ENCODE assay signal across 16 cellular contexts in genomic region chr7:27515933-27516332, GRCh38.
A peak's percentile ranks its signal among the peaks of the same experiment; 100 is the strongest.
DNase-seq lines count a peak whose midpoint lies in the region; ATAC-seq and TF ChIP-seq lines count a peak whose summit lies in the region.
"Had no signal": no experiment of that assay in that cellular context is flagged by ENCODE, and none has a peak within 500 bp of the region (broad histone marks: within the 10 kb centered on the region; RNA-seq: fewer than 3 reads in every experiment).

No MANE protein-coding gene starts in this region.

- no peaks in the 10 kb centered on the region for H3K79me2 ChIP-seq in GM23338 (replicated peaks; ENCODE audit: insufficient read depth)
- H3K79me2 ChIP-seq in trophoblast cell (ENCODE audit: control insufficient read depth, insufficient read depth, low read length, poor library complexity): no peaks in the 10 kb centered on the region

- H3K23ac ChIP-seq in trophoblast cell (ENCODE audit: low read length): no peak overlapping the region

- H2BK5ac ChIP-seq in trophoblast cell (ENCODE audit: low read depth, low read length, poor library complexity): no peak overlapping the region

- H3K9me3 Mint-ChIP-seq in GM23338: no peaks in the 10 kb centered on the region
- H3K9me3 Mint-ChIP-seq: CD4-positive, CD25-positive, alpha-beta regulatory T cell had no signal

- H3K27ac ChIP-seq in GM23338 (ENCODE audit: low read depth) (no peak overlapping the region), trophoblast cell (ENCODE audit: low read depth, low read length) (peak overlapping the region; percentile 60), gastrocnemius medialis (no peak overlapping the region)

- no peaks in the 10 kb centered on the region for H3K36me3 Mint-ChIP-seq in GM23338 (ENCODE audit: low read depth)

- H2AK5ac ChIP-seq in trophoblast cell (ENCODE audit: low read length): no peak overlapping the region

- no peak overlapping the region for H4K8ac ChIP-seq in trophoblast cell (ENCODE audit: low read depth, low read length)

- peaks cover 4% of the 10 kb centered on the region for H3K27me3 Mint-ChIP-seq in GM23338 (ENCODE audit: insufficient read depth, low read depth, poor library complexity)
- H3K27me3 Mint-ChIP-seq: B cell; CD4-positive, CD25-positive, alpha-beta regulatory T cell had no signal

- H3K4me1 ChIP-seq in GM23338 (ENCODE audit: insufficient read depth) (peaks cover 15% of the 10 kb centered on the region), NT2/D1 (ENCODE audit: insufficient read depth, insufficient read length) (no peaks in the 10 kb centered on the region), trophoblast cell (ENCODE audit: control insufficient read depth in 1 of 2, insufficient read depth in 2 of 2, low read length in 2 of 2) (peaks cover 6 to 12% of the 10 kb centered on the region in 2 experiments), gastrocnemius medialis (no peaks in the 10 kb centered on the region)

- H3K18ac ChIP-seq in trophoblast cell (ENCODE audit: low read length): no peak overlapping the region

- H4K91ac ChIP-seq in trophoblast cell (ENCODE audit: low read depth, low read length): no peak overlapping the region

- WGBS in trophoblast cell (ENCODE audit: extremely low coverage, insufficient coverage, insufficient read length): no CpG with 5 or more reads among the region's 4 CpGs

- H2AFZ ChIP-seq in GM23338 (no peak overlapping the region), trophoblast cell (ENCODE audit: insufficient read depth, low read length, poor library complexity) (no peak overlapping the region)

- H3K4me2 ChIP-seq in GM23338 (peak overlapping the region; percentile 64; the same call in 1 of the 2 replicates), trophoblast cell (ENCODE audit: low read length) (peak overlapping the region; percentile 33)

- no peak overlapping the region for H2BK12ac ChIP-seq in trophoblast cell (ENCODE audit: low read length)

- H4K12ac ChIP-seq in trophoblast cell (ENCODE audit: low read depth, low read length): no peak overlapping the region

- DNase-seq in GM23338 (ENCODE audit: low spot score) (peak; percentile 56), NT2/D1 (ENCODE audit: low read depth, low spot score) (peak; percentile 83), epithelial cell of esophagus (ENCODE audit: low read depth) (peak; percentile 17), trophoblast cell (peak; percentile 75 to 84), COLO668 (lab: John Stamatoyannopoulos, UW; ENCODE audit: unreplicated experiment) (no peak), AG08395 (ENCODE audit: low spot score) (no peak), gastrocnemius medialis (no peak)
- DNase-seq: CD4-positive, CD25-positive, alpha-beta regulatory T cell; KBM-7; NCI-H1417 treated with DMSO at 0.1 percent for 48 hours; NCI-H2029; SHP77 treated with DMSO at 0.1 percent for 48 hours had no signal

- peaks cover 9% of the 10 kb centered on the region; the same call in 1 of the 2 replicates for H4K20me1 ChIP-seq in GM23338 (replicated peaks; ENCODE audit: insufficient read depth)

- intact Hi-C loops in gastrocnemius medialis (cut with DNase I; ENCODE audit: low total_unique reads): no loop called here

- no peaks in the 10 kb centered on the region; the same call in 1 of the 2 replicates for H3F3A ChIP-seq in GM23338 (replicated peaks; ENCODE audit: low read depth)

- H3K36me3 ChIP-seq in GM23338 (ENCODE audit: insufficient read depth): no peaks in the 10 kb centered on the region
- H3K36me3 ChIP-seq in NT2/D1 (ENCODE audit: insufficient read depth, insufficient read length, low read length): no peaks in the 10 kb centered on the region
- H3K36me3 ChIP-seq in trophoblast cell (ENCODE audit: control insufficient read depth in 1 of 2, insufficient read depth in 2 of 2, low read length in 2 of 2): no peaks in the 10 kb centered on the region
- H3K36me3 ChIP-seq in gastrocnemius medialis: no peaks in the 10 kb centered on the region

- H3K4me3 Mint-ChIP-seq in GM23338: no peak overlapping the region
- H3K4me3 Mint-ChIP-seq: B cell; CD4-positive, CD25-positive, alpha-beta regulatory T cell had no signal

- peaks cover 16% of the 10 kb centered on the region for H3K4me1 Mint-ChIP-seq in GM23338
- H3K4me1 Mint-ChIP-seq: B cell had no signal

- TF ChIP-seq CTCF in GM23338 (conservative IDR thresholded peaks at IDR 0.05; ENCODE audit: low read depth in 2 of 2) (no peak), epithelial cell of esophagus (IDR thresholded peaks at IDR 0.05; ENCODE audit: insufficient read depth, low read depth, low read length, missing control alignments) (no peak), gastrocnemius medialis (IDR thresholded peaks at IDR 0.05 in 4 of 5, conservative IDR thresholded peaks at IDR 0.05 in 1 of 5) (no peak)

- peaks cover 25% of the 10 kb centered on the region for H3K27me3 ChIP-seq in GM23338 (ENCODE audit: insufficient read depth)
- peaks cover 56% of the 10 kb centered on the region for H3K27me3 ChIP-seq in NT2/D1 (ENCODE audit: insufficient read depth, insufficient read length)
- H3K27me3 ChIP-seq in trophoblast cell (ENCODE audit: insufficient read depth, low read length): no peaks in the 10 kb centered on the region
- no peaks in the 10 kb centered on the region for H3K27me3 ChIP-seq in gastrocnemius medialis

- no peak for TF ChIP-seq POLR2A in gastrocnemius medialis (IDR thresholded peaks at IDR 0.05)

- no peaks in the 10 kb centered on the region for H3K9me2 ChIP-seq in GM23338 (ENCODE audit: insufficient read depth)

- no peak overlapping the region for H3K4me3 ChIP-seq in GM23338
- H3K4me3 ChIP-seq in NT2/D1 (ENCODE audit: insufficient read length, low read depth): no peak overlapping the region
- H3K4me3 ChIP-seq in epithelial cell of esophagus (ENCODE audit: low read length): no peak overlapping the region
- no peak overlapping the region for H3K4me3 ChIP-seq in trophoblast cell (ENCODE audit: low read depth, low read length)
- H3K4me3 ChIP-seq in gastrocnemius medialis: no peak overlapping the region

- in situ Hi-C loops in gastrocnemius medialis (cut with MboI; ENCODE audit: low sequenced_read_pairs in 4 of 4): no loop called here

- H3K4ac ChIP-seq in trophoblast cell (ENCODE audit: low read depth, low read length): no peak overlapping the region

- no peaks in the 10 kb centered on the region for H3K79me1 ChIP-seq in trophoblast cell (ENCODE audit: low read length)

- H3K9me3 ChIP-seq in NT2/D1 (ENCODE audit: insufficient read depth, low read length): no peaks in the 10 kb centered on the region
- H3K9me3 ChIP-seq in trophoblast cell (ENCODE audit: insufficient read depth, low read depth, low read length): no peaks in the 10 kb centered on the region
- H3K9me3 ChIP-seq in gastrocnemius medialis: no peaks in the 10 kb centered on the region

- peak; percentile 86 for ATAC-seq in GM23338
- no peak for ATAC-seq in GM19324 (IDR thresholded peaks at IDR 0.05; ENCODE audit: low FRiP score, unreplicated experiment)
- no peak for ATAC-seq in gastrocnemius medialis
- ATAC-seq: HCT116, SK-N-SH treated with all-trans-retinoic acid at 6 μM for 48 hours had no signal

- no peak overlapping the region for H3K14ac ChIP-seq in trophoblast cell (ENCODE audit: low read length)

- H3K27ac Mint-ChIP-seq in GM23338: no peak overlapping the region
- H3K27ac Mint-ChIP-seq: B cell had no signal

- no peak overlapping the region for H2BK120ac ChIP-seq in trophoblast cell (ENCODE audit: insufficient read depth, low read length, poor library complexity)

- no peak overlapping the region for H3K9ac ChIP-seq in NT2/D1 (ENCODE audit: insufficient read length, low read depth)
- H3K9ac ChIP-seq in trophoblast cell (ENCODE audit: low read length): no peak overlapping the region

Comparison
In these comparisons a context has a peak if more than half of its experiments do, and no peak if none do; other contexts are left out.
1. DNase-seq: peak in GM23338 (single experiment), NT2/D1 (single experiment), epithelial cell of esophagus (single experiment) and trophoblast cell (2 of 2); none in COLO668 (single experiment), AG08395 (single experiment) and gastrocnemius medialis (0 of 2).